13 cellular contexts compared by ENCODE assay signal in the genomic region with DNA sequence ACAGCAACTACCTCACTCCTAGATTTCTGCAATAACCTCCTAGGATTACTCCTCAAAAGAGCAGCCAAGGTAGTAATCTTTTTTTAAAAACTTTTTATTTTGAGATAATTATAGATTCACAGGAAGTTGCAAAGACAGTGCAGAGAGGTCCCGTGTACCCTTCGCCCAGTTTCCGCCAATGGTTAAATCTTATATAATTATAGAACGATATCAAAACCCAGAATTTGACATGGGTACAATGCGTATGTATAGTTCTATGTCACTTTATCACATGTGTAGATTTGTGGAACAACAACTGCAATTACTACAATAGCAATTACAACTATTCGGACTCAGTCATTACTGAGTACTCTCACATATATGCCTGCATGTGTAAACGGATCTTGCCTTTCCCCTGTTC.
DNase-seq lines count a peak whose midpoint lies in the region; ATAC-seq and TF ChIP-seq lines count a peak whose summit lies in the region.
"Had no signal": no experiment of that assay in that cellular context is flagged by ENCODE, and none has a peak within 500 bp of the region (broad histone marks: within the 10 kb centered on the region; RNA-seq: fewer than 3 reads in every experiment).

No MANE protein-coding gene starts in this region.

- ATAC-seq in effector memory CD8-positive, alpha-beta T cell (replicated peaks): no peak
- ATAC-seq: GM12878 had no signal

- H3K27me3 Mint-ChIP-seq in activated T-cell treated with anti-CD3 and anti-CD28 coated beads, Interleukin-2, amount 50 U/mL, for 24 hours: no peaks in the 10 kb centered on the region
- no peaks in the 10 kb centered on the region for H3K27me3 Mint-ChIP-seq in effector memory CD8-positive, alpha-beta T cell

- peaks cover 38% of the 10 kb centered on the region for H3K36me3 Mint-ChIP-seq in activated T-cell treated with anti-CD3 and anti-CD28 coated beads, Interleukin-2, amount 50 U/mL, for 24 hours (ENCODE audit: low read depth)
- H3K36me3 Mint-ChIP-seq in effector memory CD8-positive, alpha-beta T cell (ENCODE audit: insufficient read depth): peaks cover 47% of the 10 kb centered on the region

- 82 to 89% (median 85%) methylated on average over 7 of the region's 7 CpGs for WGBS in stomach, 5 donors
- 93% methylated on average over 7 of the region's 7 CpGs for WGBS in prostate gland

- H3K27me3 ChIP-seq in Peyer's patch (no peaks in the 10 kb centered on the region), stomach (no peaks in the 10 kb centered on the region), prostate gland (replicated peaks; ENCODE audit: insufficient read depth) (no peaks in the 10 kb centered on the region)

- peak overlapping the region in 3 of 4 donors; percentile 34 to 80 (median 66) for H3K27ac ChIP-seq in Peyer's patch
- peak overlapping the region in 4 of 5 donors; percentile 47 to 72 (median 58) for H3K27ac ChIP-seq in stomach
- H3K27ac ChIP-seq in prostate gland: no peak overlapping the region

- H3K9me3 ChIP-seq in Peyer's patch: no peaks in the 10 kb centered on the region
- no peaks in the 10 kb centered on the region for H3K9me3 ChIP-seq in stomach
- H3K9me3 ChIP-seq in prostate gland: no peaks in the 10 kb centered on the region

- H3K4me3 ChIP-seq in Peyer's patch: no peak overlapping the region
- no peak overlapping the region for H3K4me3 ChIP-seq in stomach
- H3K4me3 ChIP-seq in prostate gland: no peak overlapping the region
- H3K4me3 ChIP-seq: GM12878 had no signal

- no peak for TF ChIP-seq POLR2A in Peyer's patch (IDR thresholded peaks at IDR 0.05)
- no peak for TF ChIP-seq POLR2A in stomach (IDR thresholded peaks at IDR 0.05)
- no peak for TF ChIP-seq POLR2A in prostate gland (IDR thresholded peaks at IDR 0.05)

- DNase-seq in activated T-cell treated with anti-CD3 and anti-CD28 coated beads, Interleukin-2, amount 50 U/mL, for 24 hours: no peak
- no peak for DNase-seq in activated T-cell treated with anti-CD3 and anti-CD28 coated beads, Interleukin-2, amount 50 U/mL, for 1 hour
- DNase-seq in Peyer's patch (no peak), stomach (no peak), anterior cingulate cortex (lab: John Stamatoyannopoulos, UW) (no peak), AG08396 (ENCODE audit: low spot score) (no peak), prostate gland (ENCODE audit: low spot score) (no peak)
- no peak for DNase-seq in effector memory CD8-positive, alpha-beta T cell
- DNase-seq: ACHN; amniotic stem cell; NCI-H2081; NK-92 treated with Interleukin-12 subunit alpha and Interleukin-12 subunit beta, amount 100 ng/mL, for 24 hours had no signal

- H3K4me1 Mint-ChIP-seq in activated T-cell treated with anti-CD3 and anti-CD28 coated beads, Interleukin-2, amount 50 U/mL, for 24 hours (ENCODE audit: low read depth): peaks cover 66% of the 10 kb centered on the region
- peaks cover 56 to 75% of the 10 kb centered on the region in 2 donors for H3K4me1 Mint-ChIP-seq in effector memory CD8-positive, alpha-beta T cell (ENCODE audit: low read depth in 2 of 2)

- TF ChIP-seq CTCF in Peyer's patch (IDR thresholded peaks at IDR 0.05): no peak
- no peak for TF ChIP-seq CTCF in stomach (IDR thresholded peaks at IDR 0.05)
- no peak for TF ChIP-seq CTCF in prostate gland (IDR thresholded peaks at IDR 0.05)

- H3K4me1 ChIP-seq in Peyer's patch (peaks cover 0 to 27% (median 14%) of the 10 kb centered on the region in 4 donors), stomach (peaks cover 13 to 54% (median 41%) of the 10 kb centered on the region in 4 donors), prostate gland (replicated peaks) (no peaks in the 10 kb centered on the region)

- H3K27ac Mint-ChIP-seq in activated T-cell treated with anti-CD3 and anti-CD28 coated beads, Interleukin-2, amount 50 U/mL, for 24 hours: peak overlapping the region; percentile 90
- peak overlapping the region; percentile 85 to 98 for H3K27ac Mint-ChIP-seq in effector memory CD8-positive, alpha-beta T cell

- intact Hi-C loops in stomach (cut with DNase I; ENCODE audit: low total_unique reads) (no loop called here), prostate gland (cut with DNase I) (no loop called here)

- H3K9me3 Mint-ChIP-seq in activated T-cell treated with anti-CD3 and anti-CD28 coated beads, Interleukin-2, amount 50 U/mL, for 24 hours: peaks cover 11% of the 10 kb centered on the region
- peaks cover 0 to 1% of the 10 kb centered on the region in 2 donors for H3K9me3 Mint-ChIP-seq in effector memory CD8-positive, alpha-beta T cell

- H3K36me3 ChIP-seq in Peyer's patch (no peaks in the 10 kb centered on the region), stomach (peaks cover 0 to 11% (median 0%) of the 10 kb centered on the region in 4 donors), prostate gland (no peaks in the 10 kb centered on the region)

- TF ChIP-seq EP300 in stomach (IDR thresholded peaks at IDR 0.05): no peak

- peak overlapping the region; percentile 73 for H3K4me3 Mint-ChIP-seq in activated T-cell treated with anti-CD3 and anti-CD28 coated beads, Interleukin-2, amount 50 U/mL, for 24 hours
- H3K4me3 Mint-ChIP-seq in effector memory CD8-positive, alpha-beta T cell: peak overlapping the region; percentile 70 to 87

Comparison
In these comparisons a context has a peak if more than half of its experiments do, and no peak if none do; other contexts are left out.
1. H3K27ac ChIP-seq: peak in Peyer's patch (3 of 4) and stomach (4 of 5); none in prostate gland (0 of 2).